34 cellular contexts compared by ENCODE assay signal in genomic region chr9:12178634-12179033, GRCh38.
"Had no signal": no experiment of that assay in that cellular context is flagged by ENCODE, and none has a peak within 500 bp of the region (broad histone marks: within the 10 kb centered on the region; RNA-seq: fewer than 3 reads in every experiment).

No MANE protein-coding gene starts in this region.

- H3K4me3 ChIP-seq: MG63 had no signal

- H3K27ac ChIP-seq: KMS-11 had no signal

- H3K9me3 ChIP-seq: MG63 had no signal

- H3K36me3 ChIP-seq: MG63 had no signal

- DNase-seq: Karpas-422, Kasumi-1, KG1, MG63, MM.1S, MV-4-11, NCI-H1048, NCI-H1092, NCI-H1092 treated with DMSO at 0.1 percent for 48 hours, NCI-H1105, NCI-H1105 treated with DMSO at 0.1 percent for 48 hours, NCI-H1417, NCI-H1417 treated with DMSO at 0.1 percent for 48 hours, NCI-H1436, NCI-H1436 treated with DMSO at 0.1 percent for 48 hours, NCI-H146, NCI-H1694, NCI-H1694 treated with DMSO at 0.1 percent for 48 hours, NCI-H187, NCI-H187 treated with DMSO at 0.1 percent for 48 hours, NCI-H1930, NCI-H2029, NCI-H2029 treated with DMSO at 0.1 percent for 48 hours, NCI-H2081, NCI-H2081 treated with DMSO at 0.1 percent for 48 hours, NCI-H2107, NCI-H2171, NCI-H2171 treated with DMSO at 0.1 percent for 48 hours, NCI-H2227 treated with DMSO at 0.1 percent for 48 hours, NCI-H226, NCI-H345, NCI-H446, NCI-H446 treated with DMSO at 0.1 percent for 48 hours had no signal

- H3K27me3 ChIP-seq: MG63 had no signal
